In the genomic region with DNA sequence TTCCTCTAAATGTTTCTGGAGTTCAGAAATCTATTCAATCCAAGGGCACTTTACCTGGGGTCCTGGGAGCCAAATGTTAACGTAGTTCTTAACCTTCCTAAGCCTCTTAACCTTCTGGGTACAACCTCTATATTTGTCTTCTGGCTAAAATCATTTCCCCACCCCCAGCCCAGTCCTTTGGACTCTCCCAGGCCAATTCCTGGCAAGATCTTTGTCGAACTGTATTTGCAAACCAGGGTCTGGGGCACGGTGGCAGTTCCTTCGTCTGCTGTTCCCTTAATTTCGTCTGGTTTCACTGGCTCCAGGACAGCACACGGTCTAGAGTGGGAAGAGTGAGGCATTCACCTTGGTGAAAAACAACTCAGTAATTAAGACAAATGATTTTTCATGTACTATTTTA, we compare ENCODE assay signal across 9 cellular contexts. TPM values are rescaled to one million over a fixed set of nuclear protein-coding genes. Genes with fewer than 3 reads are reported as not detected.
DNase-seq lines count a peak whose midpoint lies in the region; ATAC-seq and TF ChIP-seq lines count a peak whose summit lies in the region.
"Had no signal": no experiment of that assay in that cellular context is flagged by ENCODE, and none has a peak within 500 bp of the region (broad histone marks: within the 10 kb centered on the region; RNA-seq: fewer than 3 reads in every experiment).

No MANE protein-coding gene starts in this region.

- H3K27me3 ChIP-seq in foreskin keratinocyte: no peaks in the 10 kb centered on the region

- peaks cover 17% of the 10 kb centered on the region for H3K4me1 Mint-ChIP-seq in stimulated activated naive CD8-positive, alpha-beta T cell treated with anti-CD3 and anti-CD28 coated beads, Interleukin-15, Interleukin-2, amounts not matched to agents 100 ng/mL and 50 ng/mL, for 24 hours (ENCODE audit: low read depth)
- peaks cover 27% of the 10 kb centered on the region for H3K4me1 Mint-ChIP-seq in stimulated activated naive CD8-positive, alpha-beta T cell treated with anti-CD3 and anti-CD28 coated beads, Interleukin-15, amount 100 ng/mL, for 72 hours
- peaks cover 9 to 16% (median 15%) of the 10 kb centered on the region in 3 donors for H3K4me1 Mint-ChIP-seq in T-cell
- H3K4me1 Mint-ChIP-seq: H9 had no signal

- POLR2A ChIA-PET in T-cell (lab: Charles Lee): no interaction called here

- no peak for DNase-seq in stimulated activated naive CD8-positive, alpha-beta T cell treated with anti-CD3 and anti-CD28 coated beads, Interleukin-15, amount 100 ng/mL, for 72 hours
- no peak for DNase-seq in T-cell
- DNase-seq in left lobe of liver (ENCODE audit: low spot score): peak; percentile 57
- DNase-seq in foreskin keratinocyte: no peak
- no peak for DNase-seq in cerebellum (ENCODE audit: low spot score)
- DNase-seq in NCI-H128 (lab: John Stamatoyannopoulos, UW; ENCODE audit: unreplicated experiment): no peak

- peak overlapping the region; percentile 88 for H3K4me3 Mint-ChIP-seq in stimulated activated naive CD8-positive, alpha-beta T cell treated with anti-CD3 and anti-CD28 coated beads, Interleukin-15, Interleukin-2, amounts not matched to agents 100 ng/mL and 50 ng/mL, for 24 hours
- peak overlapping the region in 1 of 2 donors; percentile 88 for H3K4me3 Mint-ChIP-seq in stimulated activated naive CD8-positive, alpha-beta T cell treated with anti-CD3 and anti-CD28 coated beads, Interleukin-15, amount 100 ng/mL, for 72 hours
- peak overlapping the region in 2 of 3 donors; percentile 82 to 93 for H3K4me3 Mint-ChIP-seq in T-cell

- no peak for ATAC-seq in stimulated activated naive CD8-positive, alpha-beta T cell treated with anti-CD3 and anti-CD28 coated beads, Interleukin-15, amount 100 ng/mL, for 72 hours
- ATAC-seq in T-cell (replicated peaks in 1 of 4) (no peak), left lobe of liver (peak; percentile 30), HG02571 (IDR thresholded peaks at IDR 0.05; ENCODE audit: unreplicated experiment) (no peak), foreskin keratinocyte (no peak)

- no peaks in the 10 kb centered on the region for H3K9me3 Mint-ChIP-seq in stimulated activated naive CD8-positive, alpha-beta T cell treated with anti-CD3 and anti-CD28 coated beads, Interleukin-15, Interleukin-2, amounts not matched to agents 100 ng/mL and 50 ng/mL, for 24 hours
- no peaks in the 10 kb centered on the region for H3K9me3 Mint-ChIP-seq in stimulated activated naive CD8-positive, alpha-beta T cell treated with anti-CD3 and anti-CD28 coated beads, Interleukin-15, amount 100 ng/mL, for 72 hours
- H3K9me3 Mint-ChIP-seq in T-cell: no peaks in the 10 kb centered on the region

- no peaks in the 10 kb centered on the region for H3K4me1 ChIP-seq in foreskin keratinocyte

- H3K27ac Mint-ChIP-seq in stimulated activated naive CD8-positive, alpha-beta T cell treated with anti-CD3 and anti-CD28 coated beads, Interleukin-15, Interleukin-2, amounts not matched to agents 100 ng/mL and 50 ng/mL, for 24 hours: no peak overlapping the region
- H3K27ac Mint-ChIP-seq in stimulated activated naive CD8-positive, alpha-beta T cell treated with anti-CD3 and anti-CD28 coated beads, Interleukin-15, amount 100 ng/mL, for 72 hours: no peak overlapping the region
- H3K27ac Mint-ChIP-seq in T-cell: no peak overlapping the region
- H3K27ac Mint-ChIP-seq: H9 had no signal

- H3K36me3 Mint-ChIP-seq in stimulated activated naive CD8-positive, alpha-beta T cell treated with anti-CD3 and anti-CD28 coated beads, Interleukin-15, Interleukin-2, amounts not matched to agents 100 ng/mL and 50 ng/mL, for 24 hours (ENCODE audit: low read depth): peaks cover 25% of the 10 kb centered on the region
- no peaks in the 10 kb centered on the region for H3K36me3 Mint-ChIP-seq in T-cell

- TF ChIP-seq CTCF in foreskin keratinocyte (conservative IDR thresholded peaks at IDR 0.05): no peak

- H3K27me3 Mint-ChIP-seq in stimulated activated naive CD8-positive, alpha-beta T cell treated with anti-CD3 and anti-CD28 coated beads, Interleukin-15, Interleukin-2, amounts not matched to agents 100 ng/mL and 50 ng/mL, for 24 hours: no peaks in the 10 kb centered on the region
- H3K27me3 Mint-ChIP-seq in stimulated activated naive CD8-positive, alpha-beta T cell treated with anti-CD3 and anti-CD28 coated beads, Interleukin-15, amount 100 ng/mL, for 72 hours: no peaks in the 10 kb centered on the region
- peaks cover 0 to 5% of the 10 kb centered on the region in 2 donors for H3K27me3 Mint-ChIP-seq in T-cell

- CTCF ChIA-PET in T-cell (lab: Charles Lee): interaction anchor here in 1 of 2 donors (0.8 kb wide), 1 partner anchor 11 kb away, joined by 3 read pairs; no protein-coding TSS in a partner anchor

- H3K27ac ChIP-seq in foreskin keratinocyte: no peak overlapping the region

RNA-seq across cellular contexts. Expression of gene SLC25A5, which starts 0.8 kb away (rescaled TPM):
- total RNA-seq in T-cell (100 to 1,000 TPM; 102 to 171 (median 116) TPM), left lobe of liver (208 TPM), foreskin keratinocyte (351 and 441 TPM in 2 replicates), cerebellum (80.8 TPM)
- polyA plus RNA-seq in foreskin keratinocyte: 518 and 606 TPM in 2 replicates
